In the genomic region with DNA sequence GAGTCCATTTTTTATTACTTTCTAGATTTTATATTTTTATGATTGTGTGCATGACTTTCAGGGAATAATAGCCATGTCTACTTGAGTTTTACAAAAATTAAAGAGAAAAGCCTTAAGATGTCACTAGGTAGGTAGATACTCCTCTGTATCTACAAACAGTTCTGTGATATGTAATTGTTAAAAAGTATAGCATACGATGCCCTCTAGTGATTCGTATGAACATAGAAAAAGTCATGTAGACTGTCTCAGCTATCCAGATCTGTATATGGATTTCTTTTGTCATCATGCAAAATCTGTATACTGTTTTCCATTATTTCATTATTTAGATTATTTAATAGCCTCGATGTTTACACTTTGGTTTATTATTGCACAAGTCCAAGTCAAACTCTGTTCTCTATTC, we compare ENCODE assay signal across 10 cellular contexts.
DNase-seq lines count a peak whose midpoint lies in the region; ATAC-seq, FAIRE-seq and TF ChIP-seq lines count a peak whose summit lies in the region.
"Had no signal": no experiment of that assay in that cellular context is flagged by ENCODE, and none has a peak within 500 bp of the region (broad histone marks: within the 10 kb centered on the region; RNA-seq: fewer than 3 reads in every experiment).

No MANE protein-coding gene starts in this region.

- WGBS in GM12878 (ENCODE audit: insufficient coverage, insufficient replicate concordance, low lambda C conversion rate, missing lambda C conversion rate) = 48% methylated on average over 3 of the region's 3 CpGs

- no peaks in the 10 kb centered on the region for H3K9me3 ChIP-seq in GM12878 (replicated peaks; ENCODE audit: control insufficient read depth, insufficient read depth, low read length)
- H3K9me3 ChIP-seq: BLaER1 had no signal

- CTCF ChIA-PET in GM12878 (lab: Yijun Ruan, JAX) = no interaction called here

- no peaks in the 10 kb centered on the region for H3K4me1 ChIP-seq in GM12878 (ENCODE audit: control insufficient read depth, insufficient read depth, low read length)
- H3K4me1 ChIP-seq: BLaER1, parathyroid adenoma had no signal

- FAIRE-seq in GM12878 (lab: Jason Lieb, UNC) = no peak

- H4K20me1 ChIP-seq in GM12878 (ENCODE audit: control insufficient read depth, insufficient read depth) = no peaks in the 10 kb centered on the region
- H4K20me1 ChIP-seq: BLaER1 had no signal

- peak; percentile 27; the same call in 1 of the 2 replicates for TF ChIP-seq RAD21 in GM12878 (IDR thresholded peaks at IDR 0.05; ENCODE audit: insufficient read depth, low read depth, low read length)

- ATAC-seq in GM12878 = peak; percentile 61; the same call in 2 of the 3 replicates
- no peak for ATAC-seq in HG03565 (IDR thresholded peaks at IDR 0.05; ENCODE audit: unreplicated experiment)
- no peak for ATAC-seq in HG03432 (IDR thresholded peaks at IDR 0.05; ENCODE audit: unreplicated experiment)

- peak in 1 of 3 experiments; percentile 7; a peak in 2 of 6 replicates for TF ChIP-seq CTCF in GM12878 (IDR thresholded peaks at IDR 0.05 in 2 of 3, conservative IDR thresholded peaks at IDR 0.05 in 1 of 3; ENCODE audit: control insufficient read depth in 2 of 3, extremely low read depth in 1 of 3, insufficient read depth in 1 of 3, low read depth in 3 of 3, low read length in 3 of 3)

- no peak for TF ChIP-seq EP300 in GM12878 (IDR thresholded peaks at IDR 0.05; ENCODE audit: borderline replicate concordance in 1 of 2, control insufficient read depth in 1 of 2, low read depth in 2 of 2, low read length in 2 of 2)

- in situ Hi-C loops in GM12878 (cut with MboI) = no loop called here

- intact Hi-C loops in GM12878 (cut with micrococcal nuclease; ENCODE audit: unreplicated experiment) = no loop called here

- SMC1A ChIA-PET in GM12878 (lab: Charles Lee; ENCODE audit: uncharacterized antibody, unreplicated experiment) = no interaction called here

- no peak for TF ChIP-seq POLR2A in GM12878 (IDR thresholded peaks at IDR 0.05; ENCODE audit: low read depth, low read length)

- RAD21 ChIA-PET in GM12878 (lab: Charles Lee; ENCODE audit: unreplicated experiment) = no interaction called here

- H3K27ac ChIP-seq in GM12878 (ENCODE audit: control insufficient read depth, insufficient read depth) = no peak overlapping the region
- H3K27ac ChIP-seq: BLaER1, parathyroid adenoma had no signal

- no peak overlapping the region for H3K9ac ChIP-seq in GM12878 (ENCODE audit: control insufficient read depth, insufficient read depth, low read length)
- H3K9ac ChIP-seq: BLaER1, parathyroid adenoma had no signal

- no peak overlapping the region for H2AFZ ChIP-seq in GM12878 (ENCODE audit: control insufficient read depth, low read depth, low read length)
- H2AFZ ChIP-seq: parathyroid adenoma had no signal

- no peaks in the 10 kb centered on the region for H3K79me2 ChIP-seq in GM12878 (ENCODE audit: control insufficient read depth, insufficient read depth, low read length)
- H3K79me2 ChIP-seq: parathyroid adenoma had no signal

- DNase-seq in NCI-H146 (lab: John Stamatoyannopoulos, UW) (peak; percentile 1), NCI-H146 treated with DMSO at 0.1 percent for 48 hours (lab: John Stamatoyannopoulos, UW; ENCODE audit: unreplicated experiment) (no peak), NCI-H2171 (lab: John Stamatoyannopoulos, UW) (peak; percentile 4), GM12878 (ENCODE audit: low read depth, low spot score) (no peak), renal cortical epithelial cell (ENCODE audit: low read depth) (peak; percentile 65), mesenteric fat pad (ENCODE audit: low spot score) (no peak)

- no peaks in the 10 kb centered on the region for H3K36me3 ChIP-seq in GM12878 (ENCODE audit: control insufficient read depth in 2 of 2, insufficient read depth in 2 of 2, low read length in 1 of 2)
- H3K36me3 ChIP-seq: BLaER1 had no signal

- POLR2A ChIA-PET in GM12878 (lab: Charles Lee) = no interaction called here

- H3K27me3 ChIP-seq in GM12878 (replicated peaks in 1 of 2; ENCODE audit: control insufficient read depth in 2 of 2, insufficient read depth in 2 of 2, low read length in 1 of 2) = no peaks in the 10 kb centered on the region
- H3K27me3 ChIP-seq: BLaER1 had no signal

- no peak overlapping the region for H3K4me2 ChIP-seq in GM12878 (ENCODE audit: control insufficient read depth, insufficient read depth)
- H3K4me2 ChIP-seq: BLaER1 had no signal

- H3K4me3 ChIP-seq in GM12878 = no peak overlapping the region
- H3K4me3 ChIP-seq: BLaER1 had no signal

- BruUV-seq in GM12878 (replicated peaks; lab: Mats Ljungman, UMichigan) = no TSS peak

TF ChIP-seq in GM12878, 131 proteins besides CTCF, POLR2A, EP300 and RAD21:
- TF ChIP-seq ZBED1 (IDR thresholded peaks at IDR 0.05; ENCODE audit: borderline replicate concordance) (no peak), SP1 (IDR thresholded peaks at IDR 0.05; ENCODE audit: low read depth, low read length) (no peak), IKZF1 (conservative IDR thresholded peaks at IDR 0.05) (no peak), ESRRA (IDR thresholded peaks at IDR 0.05; ENCODE audit: low read length) (no peak)

Comparison
In these comparisons a context has a peak if more than half of its experiments do, and no peak if none do; other contexts are left out.
1. DNase-seq: peak in NCI-H146 (single experiment), NCI-H2171 (single experiment) and renal cortical epithelial cell (single experiment); none in NCI-H146 treated with DMSO at 0.1 percent for 48 hours (single experiment), GM12878 (single experiment) and mesenteric fat pad (single experiment).